ENCODE assay signal across 11 cellular contexts in the genomic region with DNA sequence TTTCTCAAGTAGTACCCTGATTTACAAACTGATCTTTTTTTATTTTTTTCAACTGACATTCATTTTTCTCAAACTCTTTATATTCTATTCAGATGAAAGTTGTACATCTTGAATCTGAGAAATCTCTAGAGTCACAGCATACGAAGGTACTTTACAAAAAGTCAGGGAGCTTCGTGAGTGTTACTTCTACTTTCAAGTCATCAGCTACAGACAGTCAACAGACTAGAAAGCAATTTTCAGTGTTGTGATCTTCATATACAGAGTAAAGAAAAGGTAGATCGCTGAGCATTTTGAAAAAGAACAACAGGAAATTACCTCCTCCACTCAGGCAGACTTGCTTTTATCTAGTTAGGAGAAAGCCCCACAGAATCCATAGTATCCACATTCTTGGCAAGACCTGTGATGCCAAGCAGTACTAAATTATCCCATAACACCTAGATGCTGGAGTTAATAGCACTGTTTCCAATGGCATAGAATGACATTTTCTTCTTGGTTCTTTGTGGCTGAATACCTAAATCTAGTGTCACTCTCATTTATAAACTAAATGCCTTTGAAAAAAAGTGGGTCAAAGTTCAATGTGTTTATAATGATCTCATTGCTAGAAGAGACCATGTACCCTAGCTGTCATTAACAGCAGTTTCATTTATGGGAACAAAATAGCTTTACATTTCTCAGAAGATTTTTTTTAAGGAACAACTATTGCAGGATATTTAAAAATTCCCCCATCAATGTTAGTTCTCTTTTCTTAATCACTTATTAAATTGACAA. TPM values are rescaled to one million over a fixed set of nuclear protein-coding genes. Genes with fewer than 3 reads are reported as not detected.
A peak's percentile ranks its signal among the peaks of the same experiment; 100 is the strongest.
DNase-seq lines count a peak whose midpoint lies in the region; ATAC-seq, FAIRE-seq and TF ChIP-seq lines count a peak whose summit lies in the region.
"Had no signal": no experiment of that assay in that cellular context is flagged by ENCODE, and none has a peak within 500 bp of the region (broad histone marks: within the 10 kb centered on the region; RNA-seq: fewer than 3 reads in every experiment).

No MANE protein-coding gene starts in this region.

- no peak for DNase-seq in activated CD4-positive, alpha-beta memory T cell treated with anti-CD3 and anti-CD28 coated beads for 36 hours
- no peak for DNase-seq in activated CD4-positive, alpha-beta memory T cell treated with anti-CD3 and anti-CD28 coated beads, Interleukin-2, amount 10 ng/mL, durations not matched to agents 7 days and 5 days
- DNase-seq in GM12878 (ENCODE audit: low read depth, low spot score) (no peak), suprapubic skin (ENCODE audit: low spot score in 2 of 2) (no peak), GM20000 (ENCODE audit: low spot score) (no peak)
- DNase-seq: DMS53, KG1, substantia nigra had no signal

- CTCF ChIA-PET in activated CD4-positive, alpha-beta memory T cell treated with anti-CD3 and anti-CD28 coated beads for 36 hours (lab: Charles Lee) = interaction anchor here (1.3 to 2.7 kb wide), 2 partner anchors 43 to 57 kb away, joined by 3 to 10 read pairs; no protein-coding TSS in a partner anchor
- CTCF ChIA-PET in activated CD4-positive, alpha-beta memory T cell treated with anti-CD3 and anti-CD28 coated beads, Interleukin-2, amount 10 ng/mL, durations not matched to agents 7 days and 5 days (lab: Charles Lee) = interaction anchor here (1.0 to 1.1 kb wide), 2 partner anchors 12 to 43 kb away, joined by 3 to 5 read pairs; a partner anchor contains a TSS
- CTCF ChIA-PET in GM12878 (lab: Yijun Ruan, JAX) = interaction anchor here (1.1 to 3.6 kb wide), 4 partner anchors 13 to 56 kb away, joined by 3 to 19 read pairs (median 5); a partner anchor contains a TSS

- BruUV-seq in GM12878 (replicated peaks; lab: Mats Ljungman, UMichigan) = no TSS peak

- H3K9me3 ChIP-seq in GM12878 (replicated peaks; ENCODE audit: control insufficient read depth, insufficient read depth, low read length) (no peaks in the 10 kb centered on the region), suprapubic skin (no peaks in the 10 kb centered on the region)

- H3K36me3 Mint-ChIP-seq in activated CD4-positive, alpha-beta memory T cell treated with anti-CD3 and anti-CD28 coated beads for 36 hours = no peaks in the 10 kb centered on the region
- H3K36me3 Mint-ChIP-seq in activated CD4-positive, alpha-beta memory T cell treated with anti-CD3 and anti-CD28 coated beads, Interleukin-2, amount 10 ng/mL, durations not matched to agents 7 days and 5 days (ENCODE audit: low read depth) = no peaks in the 10 kb centered on the region

- TF ChIP-seq EP300 in GM12878 (IDR thresholded peaks at IDR 0.05; ENCODE audit: borderline replicate concordance in 1 of 2, control insufficient read depth in 1 of 2, low read depth in 2 of 2, low read length in 2 of 2) (no peak; a peak in 1 of 4 replicates), suprapubic skin (IDR thresholded peaks at IDR 0.05) (no peak)

- in situ Hi-C loops in GM12878 (cut with MboI) = no loop called here

- no peak for TF ChIP-seq RAD21 in GM12878 (IDR thresholded peaks at IDR 0.05; ENCODE audit: insufficient read depth, low read depth, low read length)

- H2AFZ ChIP-seq in GM12878 (ENCODE audit: control insufficient read depth, low read depth, low read length) = no peak overlapping the region

- H3K27me3 Mint-ChIP-seq in activated CD4-positive, alpha-beta memory T cell treated with anti-CD3 and anti-CD28 coated beads for 36 hours = no peaks in the 10 kb centered on the region
- peaks cover 14% of the 10 kb centered on the region for H3K27me3 Mint-ChIP-seq in activated CD4-positive, alpha-beta memory T cell treated with anti-CD3 and anti-CD28 coated beads, Interleukin-2, amount 10 ng/mL, durations not matched to agents 7 days and 5 days

- H3K4me3 ChIP-seq in GM12878 (no peak overlapping the region), suprapubic skin (no peak overlapping the region)

- H3K4me1 ChIP-seq in GM12878 (ENCODE audit: control insufficient read depth, insufficient read depth, low read length) (peaks cover 3% of the 10 kb centered on the region; the same call in 1 of the 2 replicates), suprapubic skin (no peaks in the 10 kb centered on the region)

- no peak overlapping the region for H3K4me3 Mint-ChIP-seq in activated CD4-positive, alpha-beta memory T cell treated with anti-CD3 and anti-CD28 coated beads for 36 hours
- no peak overlapping the region for H3K4me3 Mint-ChIP-seq in activated CD4-positive, alpha-beta memory T cell treated with anti-CD3 and anti-CD28 coated beads, Interleukin-2, amount 10 ng/mL, durations not matched to agents 7 days and 5 days

- TF ChIP-seq POLR2A in GM12878 (IDR thresholded peaks at IDR 0.05; ENCODE audit: low read depth, low read length) (no peak), suprapubic skin (IDR thresholded peaks at IDR 0.05) (no peak)

- H3K79me2 ChIP-seq in GM12878 (ENCODE audit: control insufficient read depth, insufficient read depth, low read length) = no peaks in the 10 kb centered on the region

- TF ChIP-seq CTCF in GM12878 (IDR thresholded peaks at IDR 0.05 in 2 of 3, conservative IDR thresholded peaks at IDR 0.05 in 1 of 3; ENCODE audit: control insufficient read depth in 2 of 3, extremely low read depth in 1 of 3, insufficient read depth in 1 of 3, low read depth in 3 of 3, low read length in 3 of 3) = no peak
- TF ChIP-seq CTCF in suprapubic skin (IDR thresholded peaks at IDR 0.05) = no peak
- no peak for TF ChIP-seq CTCF in GM20000 (IDR thresholded peaks at IDR 0.05; ENCODE audit: extremely low read depth, missing control alignments)

- 0 out of 2 replicates have a peak overlapping the region, but pooled peaks have one; percentile 34 for H3K4me2 ChIP-seq in GM12878 (ENCODE audit: control insufficient read depth, insufficient read depth)

- H3K27ac ChIP-seq in GM12878 (ENCODE audit: control insufficient read depth, insufficient read depth) (no peak overlapping the region), suprapubic skin (no peak overlapping the region)

- peak overlapping the region; percentile 49 for H3K27ac Mint-ChIP-seq in activated CD4-positive, alpha-beta memory T cell treated with anti-CD3 and anti-CD28 coated beads for 36 hours
- no peak overlapping the region for H3K27ac Mint-ChIP-seq in activated CD4-positive, alpha-beta memory T cell treated with anti-CD3 and anti-CD28 coated beads, Interleukin-2, amount 10 ng/mL, durations not matched to agents 7 days and 5 days

- H4K20me1 ChIP-seq in GM12878 (ENCODE audit: control insufficient read depth, insufficient read depth) = no peaks in the 10 kb centered on the region

- ATAC-seq in GM19467 (IDR thresholded peaks at IDR 0.05; ENCODE audit: unreplicated experiment) = peak; percentile 72
- ATAC-seq in HG03066 (IDR thresholded peaks at IDR 0.05; ENCODE audit: low read depth, unreplicated experiment) = peak; percentile 71
- ATAC-seq in GM12878 = peak; percentile 93
- no peak for ATAC-seq in GM19455 (IDR thresholded peaks at IDR 0.05; ENCODE audit: unreplicated experiment)

- H3K9ac ChIP-seq in GM12878 (ENCODE audit: control insufficient read depth, insufficient read depth, low read length) = no peak overlapping the region

- FAIRE-seq in GM12878 (lab: Jason Lieb, UNC) = no peak

- intact Hi-C loops in activated CD4-positive, alpha-beta memory T cell treated with anti-CD3 and anti-CD28 coated beads for 36 hours (cut with micrococcal nuclease) = loop anchor here (1.0 to 2.0 kb wide), 2 partner anchors 11 to 30 kb away; no protein-coding TSS in a partner anchor
- intact Hi-C loops in GM12878 (cut with micrococcal nuclease; ENCODE audit: unreplicated experiment) = no loop called here

- H3K9me3 Mint-ChIP-seq in activated CD4-positive, alpha-beta memory T cell treated with anti-CD3 and anti-CD28 coated beads for 36 hours = no peaks in the 10 kb centered on the region
- H3K9me3 Mint-ChIP-seq in activated CD4-positive, alpha-beta memory T cell treated with anti-CD3 and anti-CD28 coated beads, Interleukin-2, amount 10 ng/mL, durations not matched to agents 7 days and 5 days = no peaks in the 10 kb centered on the region

- RAD21 ChIA-PET in GM12878 (lab: Charles Lee; ENCODE audit: unreplicated experiment) = interaction anchor here (0.8 to 1.8 kb wide), 11 partner anchors 10 to 60 kb away, joined by 3 to 13 read pairs (median 4); a partner anchor contains a TSS

- H3K27me3 ChIP-seq in GM12878 (replicated peaks in 1 of 2; ENCODE audit: control insufficient read depth in 2 of 2, insufficient read depth in 2 of 2, low read length in 1 of 2) (peaks cover 0 to under 1% of the 10 kb centered on the region in 2 experiments; a peak in 2 of 4 replicates), suprapubic skin (peaks cover 8% of the 10 kb centered on the region)

- WGBS in GM12878 (ENCODE audit: insufficient coverage, insufficient replicate concordance, low lambda C conversion rate, missing lambda C conversion rate) = 0% methylated on average over 3 of the region's 3 CpGs
- WGBS in suprapubic skin = 43% methylated on average over 3 of the region's 3 CpGs

- H3K36me3 ChIP-seq in GM12878 (ENCODE audit: control insufficient read depth in 2 of 2, insufficient read depth in 2 of 2, low read length in 1 of 2) (no peaks in the 10 kb centered on the region), suprapubic skin (no peaks in the 10 kb centered on the region)

- peaks cover 16% of the 10 kb centered on the region for H3K4me1 Mint-ChIP-seq in activated CD4-positive, alpha-beta memory T cell treated with anti-CD3 and anti-CD28 coated beads for 36 hours (ENCODE audit: low read depth)
- peaks cover 5% of the 10 kb centered on the region for H3K4me1 Mint-ChIP-seq in activated CD4-positive, alpha-beta memory T cell treated with anti-CD3 and anti-CD28 coated beads, Interleukin-2, amount 10 ng/mL, durations not matched to agents 7 days and 5 days

- SMC1A ChIA-PET in GM12878 (lab: Charles Lee; ENCODE audit: uncharacterized antibody, unreplicated experiment) = interaction anchor here (0.7 to 1.9 kb wide), 12 partner anchors 8 to 180 kb away, joined by 3 to 13 read pairs (median 4); a partner anchor contains a TSS

- POLR2A ChIA-PET in activated CD4-positive, alpha-beta memory T cell treated with anti-CD3 and anti-CD28 coated beads for 36 hours (lab: Charles Lee) = interaction anchor here (2.7 kb wide), 1 partner anchor 12 kb away, joined by 10 read pairs; a partner anchor contains a TSS
- POLR2A ChIA-PET in activated CD4-positive, alpha-beta memory T cell treated with anti-CD3 and anti-CD28 coated beads, Interleukin-2, amount 10 ng/mL, durations not matched to agents 7 days and 5 days (lab: Charles Lee) = interaction anchor here (1.2 to 2.3 kb wide), 2 partner anchors 12 to 53 kb away, joined by 3 to 23 read pairs; a partner anchor contains a TSS
- POLR2A ChIA-PET in GM12878 (lab: Charles Lee) = interaction anchor here (1.5 to 3.7 kb wide), 3 partner anchors 10 to 13 kb away, joined by 3 to 28 read pairs (median 7); a partner anchor contains a TSS

RNA-seq across cellular contexts. Expression of a gene that starts 12.0 kb away (rescaled TPM):
- 10 to 100 TPM; 24.9 to 29.2 TPM for total RNA-seq in activated CD4-positive, alpha-beta memory T cell treated with anti-CD3 and anti-CD28 coated beads for 36 hours
- 10 to 100 TPM; 37.2 to 38.0 TPM for total RNA-seq in activated CD4-positive, alpha-beta memory T cell treated with anti-CD3 and anti-CD28 coated beads, Interleukin-2, amount 10 ng/mL, durations not matched to agents 7 days and 5 days
- total RNA-seq in GM12878 (2013; cell fraction: nucleolus; rRNA removed) = 74.0 and 78.7 TPM in 2 replicates
- total RNA-seq in GM12878 (2014; rRNA removed) (14.5 and 16.7 TPM in 2 replicates), GM12878 (2014; rRNA removed; fragmentation: Illumina TruSeq; extraction: Trizol) (33.9 and 34.3 TPM in 2 replicates), GM12878 (2021) (28.5 and 31.2 TPM in 2 replicates), suprapubic skin (10 to 100 TPM; 41.7 to 57.3 (median 49.7) TPM)
- polyA plus RNA-seq in GM12878 (2011; ENCODE audit: low read depth) = 6.9 TPM
- polyA plus RNA-seq in GM12878 (2011; rRNA removed) (23.0 and 31.8 TPM in 2 replicates), GM12878 (2014; fragmentation: Illumina TruSeq; extraction: Trizol) (24.5 and 38.1 TPM in 2 replicates), GM12878 (2014; fragmentation: Nextera tagmentation; extraction: Ambion mirVana) (1 to 10 TPM; 6.8 to 7.4 TPM), GM12878 (2014; rRNA removed) (11.0 and 11.8 TPM in 2 replicates), GM12878 (2016; fragmentation: Nextera tagmentation; extraction: Ambion mirVana) (10 to 100 TPM; 26.6 to 27.6 TPM)
- polyA plus RNA-seq in GM12878 (2011; cell fraction: cytosol; rRNA removed) = 8.9 and 13.6 TPM in 2 replicates
- 16.8 and 17.5 TPM in 2 replicates for polyA plus RNA-seq in GM12878 (2011; cell fraction: nucleus; rRNA removed)
- 11.8 and 13.5 TPM in 2 replicates for polyA plus RNA-seq in GM12878 (2012)
- 18.2 and 29.6 TPM in 2 replicates for polyA minus RNA-seq in GM12878 (2011; rRNA and poly(A)+ RNA removed)
- polyA minus RNA-seq in GM12878 (2011; cell fraction: cytosol; rRNA and poly(A)+ RNA removed) = 17.6 and 20.5 TPM in 2 replicates
- polyA minus RNA-seq in GM12878 (2011; cell fraction: nucleus; rRNA and poly(A)+ RNA removed) = 29.5 and 47.8 TPM in 2 replicates
